ENCODE assay signal across 19 cellular contexts in genomic region chr6:149393002-149393679, GRCh38. TPM values are rescaled to one million over a fixed set of nuclear protein-coding genes. Genes with fewer than 3 reads are reported as not detected.
DNase-seq lines count a peak whose midpoint lies in the region; ATAC-seq and TF ChIP-seq lines count a peak whose summit lies in the region.
"Had no signal": no experiment of that assay in that cellular context is flagged by ENCODE, and none has a peak within 500 bp of the region (broad histone marks: within the 10 kb centered on the region; RNA-seq: fewer than 3 reads in every experiment).

No MANE protein-coding gene starts in this region.

- no peaks in the 10 kb centered on the region for H3K9me3 Mint-ChIP-seq in activated T-cell treated with anti-CD3 and anti-CD28 coated beads, Interleukin-2, amount 50 U/mL, for 24 hours
- H3K9me3 Mint-ChIP-seq in activated CD4-positive, alpha-beta memory T cell treated with anti-CD3 and anti-CD28 coated beads, Interleukin-2, amount 10 ng/mL, durations not matched to agents 7 days and 5 days: peaks cover 2% of the 10 kb centered on the region
- no peaks in the 10 kb centered on the region for H3K9me3 Mint-ChIP-seq in memory B cell
- H3K9me3 Mint-ChIP-seq: GM23338 had no signal

- POLR2A ChIA-PET in activated CD4-positive, alpha-beta memory T cell treated with anti-CD3 and anti-CD28 coated beads, Interleukin-2, amount 10 ng/mL, durations not matched to agents 7 days and 5 days (lab: Charles Lee): interaction anchor here (1.1 to 1.6 kb wide), 3 partner anchors 9 to 308 kb away, joined by 3 to 4 read pairs (median 4); no protein-coding TSS in a partner anchor

- TF ChIP-seq POLR2A in erythroblast (IDR thresholded peaks at IDR 0.05; ENCODE audit: low read length): no peak

- DNase-seq in activated T-cell treated with anti-CD3 and anti-CD28 coated beads, Interleukin-2, amount 50 U/mL, for 24 hours: no peak
- no peak for DNase-seq in activated T-cell treated with anti-CD3 and anti-CD28 coated beads, Interleukin-2, amount 50 U/mL, for 48 hours
- peak; percentile 27 for DNase-seq in EH (ENCODE audit: low read depth)
- no peak for DNase-seq in activated CD4-positive, alpha-beta memory T cell treated with anti-CD3 and anti-CD28 coated beads, Interleukin-2, amount 10 ng/mL, durations not matched to agents 7 days and 5 days
- no peak for DNase-seq in memory B cell (ENCODE audit: low spot score in 2 of 2)
- no peak for DNase-seq in HuH-7 (ENCODE audit: low spot score)
- DNase-seq in NCI-H1694 (lab: John Stamatoyannopoulos, UW): no peak
- DNase-seq in erythroblast (lab: John Stamatoyannopoulos, UW): no peak
- DNase-seq: activated CD4-positive, alpha-beta T cell treated with anti-CD3 and anti-CD28 coated beads, Interleukin-2, amount 50 U/mL, for 1 hour; amygdala; DMS153; MG63; NCI-H1436; right cardiac atrium; stimulated activated CD4-positive, alpha-beta T cell treated with anti-CD3 and anti-CD28 coated beads, Interleukin-15, amount 100 ng/mL, for 24 hours; SW 1271; tibial artery had no signal

- CTCF ChIA-PET in activated CD4-positive, alpha-beta memory T cell treated with anti-CD3 and anti-CD28 coated beads, Interleukin-2, amount 10 ng/mL, durations not matched to agents 7 days and 5 days (lab: Charles Lee): interaction anchor here (0.9 to 1.2 kb wide), 2 partner anchors 13 to 27 kb away, joined by 3 read pairs; no protein-coding TSS in a partner anchor

- H3K36me3 Mint-ChIP-seq in activated T-cell treated with anti-CD3 and anti-CD28 coated beads, Interleukin-2, amount 50 U/mL, for 24 hours (ENCODE audit: low read depth): peaks cover 93% of the 10 kb centered on the region
- H3K36me3 Mint-ChIP-seq in activated CD4-positive, alpha-beta memory T cell treated with anti-CD3 and anti-CD28 coated beads, Interleukin-2, amount 10 ng/mL, durations not matched to agents 7 days and 5 days (ENCODE audit: low read depth): peaks cover 92% of the 10 kb centered on the region
- peaks cover 22% of the 10 kb centered on the region for H3K36me3 Mint-ChIP-seq in memory B cell

- no peak for ATAC-seq in memory B cell (ENCODE audit: low read depth)
- ATAC-seq: GM23338, right cardiac atrium had no signal

- peak overlapping the region; percentile 79 for H3K27ac Mint-ChIP-seq in activated T-cell treated with anti-CD3 and anti-CD28 coated beads, Interleukin-2, amount 50 U/mL, for 24 hours
- H3K27ac Mint-ChIP-seq in activated CD4-positive, alpha-beta memory T cell treated with anti-CD3 and anti-CD28 coated beads, Interleukin-2, amount 10 ng/mL, durations not matched to agents 7 days and 5 days: peak overlapping the region; percentile 17
- peak overlapping the region; percentile 52 for H3K27ac Mint-ChIP-seq in memory B cell

- no peak overlapping the region for H3K4me3 Mint-ChIP-seq in activated T-cell treated with anti-CD3 and anti-CD28 coated beads, Interleukin-2, amount 50 U/mL, for 24 hours
- H3K4me3 Mint-ChIP-seq in activated CD4-positive, alpha-beta memory T cell treated with anti-CD3 and anti-CD28 coated beads, Interleukin-2, amount 10 ng/mL, durations not matched to agents 7 days and 5 days: no peak overlapping the region
- no peak overlapping the region for H3K4me3 Mint-ChIP-seq in memory B cell
- H3K4me3 Mint-ChIP-seq: GM23338 had no signal

- H3K27me3 Mint-ChIP-seq in activated T-cell treated with anti-CD3 and anti-CD28 coated beads, Interleukin-2, amount 50 U/mL, for 24 hours: no peaks in the 10 kb centered on the region
- no peaks in the 10 kb centered on the region for H3K27me3 Mint-ChIP-seq in activated CD4-positive, alpha-beta memory T cell treated with anti-CD3 and anti-CD28 coated beads, Interleukin-2, amount 10 ng/mL, durations not matched to agents 7 days and 5 days
- H3K27me3 Mint-ChIP-seq in memory B cell: no peaks in the 10 kb centered on the region

- peaks cover 71% of the 10 kb centered on the region for H3K4me1 Mint-ChIP-seq in activated T-cell treated with anti-CD3 and anti-CD28 coated beads, Interleukin-2, amount 50 U/mL, for 24 hours (ENCODE audit: low read depth)
- H3K4me1 Mint-ChIP-seq in activated CD4-positive, alpha-beta memory T cell treated with anti-CD3 and anti-CD28 coated beads, Interleukin-2, amount 10 ng/mL, durations not matched to agents 7 days and 5 days: peaks cover 76% of the 10 kb centered on the region
- peaks cover 14% of the 10 kb centered on the region for H3K4me1 Mint-ChIP-seq in memory B cell

RNA-seq across cellular contexts. Expression of gene SUMO4, which starts 6.9 kb away (rescaled TPM):
- total RNA-seq in activated CD4-positive, alpha-beta memory T cell treated with anti-CD3 and anti-CD28 coated beads, Interleukin-2, amount 10 ng/mL, durations not matched to agents 7 days and 5 days: 1 to 10 TPM; 8.1 to 8.5 TPM
- total RNA-seq: kidney epithelial cell had no signal

Comparison
In these comparisons a context has a peak if more than half of its experiments do, and no peak if none do; other contexts are left out.
1. H3K27ac Mint-ChIP-seq: peak in every context shown above with its lines; median percentile 79 in activated T-cell treated with anti-CD3 and anti-CD28 coated beads, Interleukin-2, amount 50 U/mL, for 24 hours; 52 in memory B cell; 17 in activated CD4-positive, alpha-beta memory T cell treated with anti-CD3 and anti-CD28 coated beads, Interleukin-2, amount 10 ng/mL, durations not matched to agents 7 days and 5 days.